Comparison of ENCODE assay signal across 26 cellular contexts in genomic region chr11:66932543-66932942, GRCh38. TPM values are rescaled to one million over a fixed set of nuclear protein-coding genes. Genes with fewer than 3 reads are reported as not detected.
"Had no signal": no experiment of that assay in that cellular context is flagged by ENCODE, and none has a peak within 500 bp of the region (broad histone marks: within the 10 kb centered on the region; RNA-seq: fewer than 3 reads in every experiment).

No MANE protein-coding gene starts in this region.

- H3K9me3 Mint-ChIP-seq: activated CD4-positive, alpha-beta memory T cell treated with anti-CD3 and anti-CD28 coated beads, Interleukin-2, amount 10 ng/mL, durations not matched to agents 7 days and 5 days; activated naive CD4-positive, alpha-beta T cell treated with anti-CD3 and anti-CD28 coated beads, Interleukin-2, amount 50 U/mL, for 24 hours; activated T-cell treated with anti-CD3 and anti-CD28 coated beads, Interleukin-2, amount 50 U/mL, for 24 hours; activated T-helper 1 cell treated with anti-CD3 and anti-CD28 coated beads, Interleukin-12 subunit alpha, Interleukin-12 subunit beta, Interleukin-2, Interleukin-4 antibody, amounts not matched to agents 30 ng/mL and 10 ng/mL and 1 ng/mL, durations not matched to agents 14 hours and 24 hours and 36 hours; central memory CD8-positive, alpha-beta T cell; T-cell had no signal

- H3K4me3 Mint-ChIP-seq: activated CD4-positive, alpha-beta memory T cell treated with anti-CD3 and anti-CD28 coated beads, Interleukin-2, amount 10 ng/mL, durations not matched to agents 7 days and 5 days; activated naive CD4-positive, alpha-beta T cell treated with anti-CD3 and anti-CD28 coated beads, Interleukin-2, amount 50 U/mL, for 24 hours; activated T-cell treated with anti-CD3 and anti-CD28 coated beads, Interleukin-2, amount 50 U/mL, for 24 hours; activated T-helper 1 cell treated with anti-CD3 and anti-CD28 coated beads, Interleukin-12 subunit alpha, Interleukin-12 subunit beta, Interleukin-2, Interleukin-4 antibody, amounts not matched to agents 30 ng/mL and 10 ng/mL and 1 ng/mL, durations not matched to agents 14 hours and 24 hours and 36 hours; brain; central memory CD8-positive, alpha-beta T cell; T-cell had no signal

- H3K36me3 Mint-ChIP-seq: brain, T-cell had no signal

- H3K4me3 ChIP-seq: SJSA1 had no signal

- H3K27ac ChIP-seq: SJSA1 had no signal

- H3K27me3 Mint-ChIP-seq: activated CD4-positive, alpha-beta memory T cell treated with anti-CD3 and anti-CD28 coated beads, Interleukin-2, amount 10 ng/mL, durations not matched to agents 7 days and 5 days; activated T-cell treated with anti-CD3 and anti-CD28 coated beads, Interleukin-2, amount 50 U/mL, for 24 hours; brain; T-cell had no signal

- H3K4me1 ChIP-seq: SJSA1 had no signal

- H3K4me1 Mint-ChIP-seq: activated CD4-positive, alpha-beta memory T cell treated with anti-CD3 and anti-CD28 coated beads, Interleukin-2, amount 10 ng/mL, durations not matched to agents 7 days and 5 days; activated naive CD4-positive, alpha-beta T cell treated with anti-CD3 and anti-CD28 coated beads, Interleukin-2, amount 50 U/mL, for 24 hours; central memory CD8-positive, alpha-beta T cell; T-cell had no signal

- H3K9me3 ChIP-seq: SJSA1 had no signal

- ATAC-seq: PC-3, T-cell had no signal

- DNase-seq: activated CD4-positive, alpha-beta memory T cell treated with anti-CD3 and anti-CD28 coated beads, Interleukin-2, amount 10 ng/mL, durations not matched to agents 7 days and 5 days; activated CD4-positive, alpha-beta T cell treated with anti-CD3 and anti-CD28 coated beads, Interleukin-2, amount 50 U/mL, for 1 hour; activated CD4-positive, CD25-positive, alpha-beta regulatory T cell; activated effector memory CD4-positive, alpha-beta T cell treated with Interleukin-2 at 50 U/mL for 16 hours; activated naive CD4-positive, alpha-beta T cell; activated T-cell treated with anti-CD3 and anti-CD28 coated beads, Interleukin-2, amount 50 U/mL, for 24 hours; amygdala; Karpas-422; MM.1S; NCI-H1105 treated with DMSO at 0.1 percent for 48 hours; NCI-H1436 treated with DMSO at 0.1 percent for 48 hours; NCI-H187 treated with DMSO at 0.1 percent for 48 hours; NCI-H2081 treated with DMSO at 0.1 percent for 48 hours; NCI-H446; NCI-H524; PC-3; SHP77; T-cell; T-helper 2 cell; T1000 had no signal

- H3K27ac Mint-ChIP-seq: activated CD4-positive, alpha-beta memory T cell treated with anti-CD3 and anti-CD28 coated beads, Interleukin-2, amount 10 ng/mL, durations not matched to agents 7 days and 5 days; activated T-cell treated with anti-CD3 and anti-CD28 coated beads, Interleukin-2, amount 50 U/mL, for 24 hours; activated T-helper 1 cell treated with anti-CD3 and anti-CD28 coated beads, Interleukin-12 subunit alpha, Interleukin-12 subunit beta, Interleukin-2, Interleukin-4 antibody, amounts not matched to agents 30 ng/mL and 10 ng/mL and 1 ng/mL, durations not matched to agents 14 hours and 24 hours and 36 hours; brain; T-cell had no signal

- H3K27me3 ChIP-seq: SJSA1 had no signal

RNA-seq across cellular contexts. Expression of gene C11orf86, which starts 42.6 kb away (rescaled TPM):
- total RNA-seq: activated CD4-positive, alpha-beta memory T cell treated with anti-CD3 and anti-CD28 coated beads, Interleukin-2, amount 10 ng/mL, durations not matched to agents 7 days and 5 days; activated T-helper 1 cell treated with anti-CD3 and anti-CD28 coated beads, Interleukin-12 subunit alpha, Interleukin-12 subunit beta, Interleukin-2, Interleukin-4 antibody, amounts not matched to agents 30 ng/mL and 10 ng/mL and 1 ng/mL, durations not matched to agents 14 hours and 24 hours and 36 hours; astrocyte; PC-3; SJSA1; T-cell had no signal
